Comparison of ENCODE assay signal across 27 cellular contexts in genomic region chr5:139205586-139205985, GRCh38.
"Had no signal": no experiment of that assay in that cellular context is flagged by ENCODE, and none has a peak within 500 bp of the region (broad histone marks: within the 10 kb centered on the region; RNA-seq: fewer than 3 reads in every experiment).

No MANE protein-coding gene starts in this region.

- H3K4me1 Mint-ChIP-seq: natural killer cell; stimulated activated effector memory CD8-positive, alpha-beta T cell treated with anti-CD3 and anti-CD28 coated beads, Interleukin-12 subunit alpha, Interleukin-12 subunit beta, amount 100 ng/mL, for 72 hours had no signal

- H3K36me3 ChIP-seq: neural progenitor cell, ovary, right lobe of liver, sigmoid colon, stomach, thoracic aorta, thyroid gland, tibial nerve, upper lobe of left lung, uterus had no signal

- H3K79me2 ChIP-seq: parathyroid adenoma had no signal

- H3K4me1 ChIP-seq: parathyroid adenoma, psoas muscle, right lobe of liver, stomach, tibial nerve, uterus had no signal

- H3K4me3 ChIP-seq: neural progenitor cell, ovary, psoas muscle, right lobe of liver, sigmoid colon, stomach, thoracic aorta, thyroid gland, tibial nerve, upper lobe of left lung, uterus had no signal

- H3K27ac Mint-ChIP-seq: naive thymus-derived CD4-positive, alpha-beta T cell; natural killer cell; nephron; neural progenitor cell; progenitor cell of endocrine pancreas; stimulated activated effector memory CD8-positive, alpha-beta T cell treated with anti-CD3 and anti-CD28 coated beads, Interleukin-12 subunit alpha, Interleukin-12 subunit beta, amount 100 ng/mL, for 72 hours; stimulated activated naive B cell treated with anti-CD40 and anti-IgM and Interleukin-4, amounts not matched to agents 10 μg/mL and 1 μg/mL and 100 μg/mL, for 72 hours; stimulated activated naive CD8-positive, alpha-beta T cell treated with anti-CD3 and anti-CD28 coated beads, Interleukin-15, Interleukin-2, amounts not matched to agents 100 ng/mL and 50 ng/mL, for 24 hours had no signal

- FAIRE-seq: small intestine had no signal

- H2AFZ ChIP-seq: neural progenitor cell, parathyroid adenoma had no signal

- H3K27ac ChIP-seq: neural progenitor cell, ovary, parathyroid adenoma, psoas muscle, right lobe of liver, sigmoid colon, stomach, thoracic aorta, thyroid gland, tibial nerve, upper lobe of left lung, uterus had no signal

- H3K4me3 Mint-ChIP-seq: naive thymus-derived CD4-positive, alpha-beta T cell; natural killer cell; nephron; neural progenitor cell; stimulated activated effector memory CD8-positive, alpha-beta T cell treated with anti-CD3 and anti-CD28 coated beads, Interleukin-12 subunit alpha, Interleukin-12 subunit beta, amount 100 ng/mL, for 72 hours; stimulated activated naive B cell treated with anti-CD40 and anti-IgM and Interleukin-4, amounts not matched to agents 10 μg/mL and 1 μg/mL and 100 μg/mL, for 72 hours; stimulated activated naive CD8-positive, alpha-beta T cell treated with anti-CD3 and anti-CD28 coated beads, Interleukin-15, Interleukin-2, amounts not matched to agents 100 ng/mL and 50 ng/mL, for 24 hours had no signal

- DNase-seq: naive thymus-derived CD4-positive, alpha-beta T cell; natural killer cell; occipital lobe; ovary; psoas muscle; right cardiac atrium; right lobe of liver; sigmoid colon; small intestine; stimulated activated CD4-positive, alpha-beta T cell treated with anti-CD3 and anti-CD28 coated beads, Interleukin-15, amount 100 ng/mL, for 24 hours; stimulated activated CD4-positive, alpha-beta T cell treated with anti-CD3 and anti-CD28 coated beads, Interleukin-2, amount 100 ng/mL, for 24 hours; stimulated activated CD4-positive, alpha-beta T cell treated with anti-CD3 and anti-CD28 coated beads, Interleukin-2, amount 100 ng/mL, for 48 hours; stimulated activated CD4-positive, alpha-beta T cell treated with anti-CD3 and anti-CD28 coated beads, Interleukin-4, amount 100 ng/mL, for 24 hours; stimulated activated naive B cell treated with anti-CD40 and anti-IgM and Interleukin-4, amounts not matched to agents 10 μg/mL and 1 μg/mL and 100 μg/mL, for 72 hours; stimulated activated naive CD4-positive, alpha-beta T cell treated with Interleukin-2 at 50 U/mL for 16 hours; stomach; thyroid gland; upper lobe of left lung; uterus had no signal

- H3K27me3 Mint-ChIP-seq: naive thymus-derived CD4-positive, alpha-beta T cell; progenitor cell of endocrine pancreas; stimulated activated naive CD8-positive, alpha-beta T cell treated with anti-CD3 and anti-CD28 coated beads, Interleukin-15, Interleukin-2, amounts not matched to agents 100 ng/mL and 50 ng/mL, for 24 hours had no signal

- ATAC-seq: naive thymus-derived CD4-positive, alpha-beta T cell; natural killer cell; psoas muscle; right cardiac atrium; right lobe of liver; stimulated activated naive B cell treated with anti-CD40 and anti-IgM and Interleukin-4, amounts not matched to agents 10 μg/mL and 1 μg/mL and 100 μg/mL, for 72 hours had no signal

- H3K36me3 Mint-ChIP-seq: naive thymus-derived CD4-positive, alpha-beta T cell; natural killer cell; neural progenitor cell; stimulated activated effector memory CD8-positive, alpha-beta T cell treated with anti-CD3 and anti-CD28 coated beads, Interleukin-12 subunit alpha, Interleukin-12 subunit beta, amount 100 ng/mL, for 72 hours; stimulated activated naive B cell treated with anti-CD40 and anti-IgM and Interleukin-4, amounts not matched to agents 10 μg/mL and 1 μg/mL and 100 μg/mL, for 72 hours had no signal

- H3K9me3 ChIP-seq: ovary, psoas muscle, right lobe of liver, sigmoid colon, stomach, thoracic aorta, thyroid gland, tibial nerve, upper lobe of left lung, uterus had no signal

- H3K27me3 ChIP-seq: neural progenitor cell, ovary, right lobe of liver, sigmoid colon, stomach, thyroid gland, tibial nerve, upper lobe of left lung, uterus had no signal

- H3K9ac ChIP-seq: neural progenitor cell, parathyroid adenoma had no signal

- H3K4me2 ChIP-seq: neural progenitor cell had no signal

- H3K9me3 Mint-ChIP-seq: naive thymus-derived CD4-positive, alpha-beta T cell; natural killer cell; nephron; neural progenitor cell; stimulated activated effector memory CD8-positive, alpha-beta T cell treated with anti-CD3 and anti-CD28 coated beads, Interleukin-12 subunit alpha, Interleukin-12 subunit beta, amount 100 ng/mL, for 72 hours; stimulated activated naive B cell treated with anti-CD40 and anti-IgM and Interleukin-4, amounts not matched to agents 10 μg/mL and 1 μg/mL and 100 μg/mL, for 72 hours; stimulated activated naive CD8-positive, alpha-beta T cell treated with anti-CD3 and anti-CD28 coated beads, Interleukin-15, Interleukin-2, amounts not matched to agents 100 ng/mL and 50 ng/mL, for 24 hours had no signal
